In genomic region chr22:23240639-23241389, GRCh38 we compare ENCODE assay signal across 8 cellular contexts.
DNase-seq lines count a peak whose midpoint lies in the region; TF ChIP-seq lines count a peak whose summit lies in the region.

No MANE protein-coding gene starts in this region.

- no peak for TF ChIP-seq POLR2A in adrenal gland (IDR thresholded peaks at IDR 0.05)

- no peaks in the 10 kb centered on the region for H3K27me3 ChIP-seq in colonic mucosa
- no peaks in the 10 kb centered on the region for H3K27me3 ChIP-seq in trophoblast cell (ENCODE audit: insufficient read depth, low read length)
- H3K27me3 ChIP-seq in adrenal gland = no peaks in the 10 kb centered on the region
- H3K27me3 ChIP-seq in MG63 = no peaks in the 10 kb centered on the region

- H3K27ac ChIP-seq in OCI-LY7 (ENCODE audit: low read depth, low read length, poor library complexity, severe bottlenecking) (no peak overlapping the region), colonic mucosa (no peak overlapping the region), trophoblast cell (ENCODE audit: low read depth, low read length) (no peak overlapping the region), substantia nigra (ENCODE audit: low read depth, low read length, poor library complexity, severe bottlenecking) (no peak overlapping the region), adrenal gland (no peak overlapping the region)

- no peak overlapping the region for H4K12ac ChIP-seq in trophoblast cell (ENCODE audit: low read depth, low read length)

- intact Hi-C loops in OCI-LY7 (cut with micrococcal nuclease; ENCODE audit: unreplicated experiment) = no loop called here
- intact Hi-C loops in colonic mucosa (cut with DNase I) = no loop called here
- intact Hi-C loops in adrenal gland (cut with DNase I) = no loop called here

- H3K9me3 ChIP-seq in OCI-LY7 (ENCODE audit: low read length) = no peaks in the 10 kb centered on the region
- H3K9me3 ChIP-seq in colonic mucosa = no peaks in the 10 kb centered on the region
- H3K9me3 ChIP-seq in trophoblast cell (ENCODE audit: insufficient read depth, low read depth, low read length) = peaks cover 2% of the 10 kb centered on the region
- no peaks in the 10 kb centered on the region for H3K9me3 ChIP-seq in adrenal gland (replicated peaks in 1 of 3)
- no peaks in the 10 kb centered on the region for H3K9me3 ChIP-seq in MG63

- no peak overlapping the region for H3K18ac ChIP-seq in trophoblast cell (ENCODE audit: low read length)

- WGBS in trophoblast cell (ENCODE audit: extremely low coverage, insufficient coverage, insufficient read length) = 100% methylated on average over 1 of the region's 13 CpGs
- WGBS in adrenal gland, 4 donors = 70 to 75% (median 71%) methylated on average over 8 to 13 of the region's 13 CpGs

- H4K20me1 ChIP-seq in OCI-LY7 (ENCODE audit: insufficient read depth, low read length) = no peaks in the 10 kb centered on the region

- CTCF ChIA-PET in OCI-LY7 (lab: Charles Lee; ENCODE audit: unreplicated experiment) = no interaction called here

- H2AFZ ChIP-seq in OCI-LY7 (ENCODE audit: low read length) (no peak overlapping the region), trophoblast cell (ENCODE audit: insufficient read depth, low read length, poor library complexity) (no peak overlapping the region)

- H3K4me1 ChIP-seq in OCI-LY7 (ENCODE audit: insufficient read depth, low read length, poor library complexity, severe bottlenecking) (peaks cover 32% of the 10 kb centered on the region), colonic mucosa (no peaks in the 10 kb centered on the region), trophoblast cell (ENCODE audit: control insufficient read depth in 1 of 2, insufficient read depth in 2 of 2, low read length in 2 of 2) (peaks cover 33 to 44% of the 10 kb centered on the region in 2 experiments), adrenal gland (replicated peaks in 1 of 2) (peaks cover 23 to 57% of the 10 kb centered on the region in 2 donors)

- POLR2A ChIA-PET in OCI-LY7 (lab: Charles Lee) = no interaction called here

- TF ChIP-seq CTCF in GM10266 (IDR thresholded peaks at IDR 0.05; ENCODE audit: control insufficient read depth, insufficient read depth, low read depth, missing control alignments) (peak; percentile 28), OCI-LY7 (conservative IDR thresholded peaks at IDR 0.05; ENCODE audit: low read length) (peak; percentile 70), colonic mucosa (IDR thresholded peaks at IDR 0.05) (peak; percentile 14), adrenal gland (IDR thresholded peaks at IDR 0.05) (peak in 1 of 6 experiments; percentile 27)

- H3K36me3 ChIP-seq in OCI-LY7 (ENCODE audit: insufficient read depth, low read length) (peaks cover 10% of the 10 kb centered on the region), colonic mucosa (no peaks in the 10 kb centered on the region), trophoblast cell (ENCODE audit: control insufficient read depth in 1 of 2, insufficient read depth in 2 of 2, low read length in 2 of 2) (peaks cover 5 to 8% of the 10 kb centered on the region in 2 experiments), adrenal gland (replicated peaks in 1 of 2) (no peaks in the 10 kb centered on the region), MG63 (no peaks in the 10 kb centered on the region)

- no peak for DNase-seq in GM10266 (ENCODE audit: extremely low spot score)
- peak; percentile 30 for DNase-seq in OCI-LY7 (ENCODE audit: low spot score)
- no peak for DNase-seq in colonic mucosa
- DNase-seq in trophoblast cell = peak; percentile 6 to 33
- no peak for DNase-seq in substantia nigra (lab: John Stamatoyannopoulos, UW)
- DNase-seq in NCI-H2171 treated with DMSO at 0.1 percent for 48 hours (lab: John Stamatoyannopoulos, UW) = no peak
- DNase-seq in adrenal gland = no peak
- DNase-seq in MG63 = no peak

- peaks cover 4% of the 10 kb centered on the region for H3K79me1 ChIP-seq in trophoblast cell (ENCODE audit: low read length)

- no peak overlapping the region for H3K14ac ChIP-seq in trophoblast cell (ENCODE audit: low read length)

- H2BK120ac ChIP-seq in trophoblast cell (ENCODE audit: insufficient read depth, low read length, poor library complexity) = no peak overlapping the region

- H3K4me2 ChIP-seq in OCI-LY7 (ENCODE audit: low read length) (peak overlapping the region; percentile 23; the same call in 1 of the 2 replicates), trophoblast cell (ENCODE audit: low read length) (no peak overlapping the region)

- no peaks in the 10 kb centered on the region for H3K79me2 ChIP-seq in OCI-LY7 (ENCODE audit: insufficient read depth, low read depth, low read length)
- peaks cover 8% of the 10 kb centered on the region for H3K79me2 ChIP-seq in trophoblast cell (ENCODE audit: control insufficient read depth, insufficient read depth, low read length, poor library complexity)

- no peak overlapping the region for H4K8ac ChIP-seq in trophoblast cell (ENCODE audit: low read depth, low read length)

- peak overlapping the region; percentile 12 for H4K91ac ChIP-seq in trophoblast cell (ENCODE audit: low read depth, low read length)

- H3K4me3 ChIP-seq in OCI-LY7 (ENCODE audit: low read depth, low read length, poor library complexity, severe bottlenecking) = no peak overlapping the region
- no peak overlapping the region for H3K4me3 ChIP-seq in colonic mucosa
- H3K4me3 ChIP-seq in trophoblast cell (ENCODE audit: low read depth, low read length) = no peak overlapping the region
- H3K4me3 ChIP-seq in adrenal gland = no peak overlapping the region
- H3K4me3 ChIP-seq in MG63 = no peak overlapping the region

- H3K9me2 ChIP-seq in OCI-LY7 (ENCODE audit: insufficient read depth, low read length) = no peaks in the 10 kb centered on the region

- no peak overlapping the region for H3K23ac ChIP-seq in trophoblast cell (ENCODE audit: low read length)

- H2BK5ac ChIP-seq in trophoblast cell (ENCODE audit: low read depth, low read length, poor library complexity) = no peak overlapping the region

- H3K9ac ChIP-seq in colonic mucosa (ENCODE audit: low read depth in 2 of 2, low read length in 2 of 2) (no peak overlapping the region), trophoblast cell (ENCODE audit: low read length) (no peak overlapping the region)

- no peak overlapping the region for H2AK5ac ChIP-seq in trophoblast cell (ENCODE audit: low read length)

- H2BK12ac ChIP-seq in trophoblast cell (ENCODE audit: low read length) = no peak overlapping the region

- BruUV-seq in OCI-LY7 (replicated peaks; lab: Mats Ljungman, UMichigan) = no TSS peak

- H3K4ac ChIP-seq in trophoblast cell (ENCODE audit: low read depth, low read length) = no peak overlapping the region

Comparison
In these comparisons a context has a peak if more than half of its experiments do, and no peak if none do; other contexts are left out.
1. DNase-seq: peak in OCI-LY7 (single experiment) and trophoblast cell (2 of 2); none in GM10266 (single experiment), colonic mucosa (single experiment), substantia nigra (0 of 49), NCI-H2171 treated with DMSO at 0.1 percent for 48 hours (single experiment), adrenal gland (0 of 7) and MG63 (single experiment).